In genomic region chr1:10074059-10074854, GRCh38 we compare ENCODE assay signal across 8 cellular contexts. TPM values are rescaled to one million over a fixed set of nuclear protein-coding genes. Genes with fewer than 3 reads are reported as not detected.
DNase-seq lines count a peak whose midpoint lies in the region; ATAC-seq lines count a peak whose summit lies in the region.

No MANE protein-coding gene starts in this region.

- intact Hi-C loops in left cardiac atrium (cut with DNase I): no loop called here

- H3K9me3 Mint-ChIP-seq in activated naive CD4-positive, alpha-beta T cell treated with anti-CD3 and anti-CD28 coated beads, Interleukin-2, amount 50 U/mL, for 24 hours: no peaks in the 10 kb centered on the region

- peak overlapping the region; percentile 75 for H3K27ac Mint-ChIP-seq in activated naive CD4-positive, alpha-beta T cell treated with anti-CD3 and anti-CD28 coated beads, Interleukin-2, amount 50 U/mL, for 24 hours

- peaks cover 19% of the 10 kb centered on the region for H3K4me1 Mint-ChIP-seq in activated naive CD4-positive, alpha-beta T cell treated with anti-CD3 and anti-CD28 coated beads, Interleukin-2, amount 50 U/mL, for 24 hours

- peaks cover 7% of the 10 kb centered on the region for H3K36me3 Mint-ChIP-seq in activated naive CD4-positive, alpha-beta T cell treated with anti-CD3 and anti-CD28 coated beads, Interleukin-2, amount 50 U/mL, for 24 hours

- peak; percentile 84 for DNase-seq in RKO (ENCODE audit: low spot score)
- DNase-seq in left cardiac atrium: peak; percentile 36
- DNase-seq in stimulated activated CD4-positive, alpha-beta T cell treated with anti-CD3 and anti-CD28 coated beads, Interleukin-15, amount 100 ng/mL, for 24 hours: peak; percentile 82
- DNase-seq in T-helper 9 cell: no peak

- ATAC-seq in GM21367 (IDR thresholded peaks at IDR 0.05; ENCODE audit: unreplicated experiment) (peak; percentile 82), left cardiac atrium (peak; percentile 73 to 97), HG02763 (IDR thresholded peaks at IDR 0.05; ENCODE audit: unreplicated experiment) (no peak), HG03571 (IDR thresholded peaks at IDR 0.05; ENCODE audit: unreplicated experiment) (no peak)

- H3K4me3 Mint-ChIP-seq in activated naive CD4-positive, alpha-beta T cell treated with anti-CD3 and anti-CD28 coated beads, Interleukin-2, amount 50 U/mL, for 24 hours: peak overlapping the region; percentile 15

- no peaks in the 10 kb centered on the region for H3K27me3 Mint-ChIP-seq in activated naive CD4-positive, alpha-beta T cell treated with anti-CD3 and anti-CD28 coated beads, Interleukin-2, amount 50 U/mL, for 24 hours

RNA-seq across cellular contexts. Expression of gene UBE4B, which starts 41.5 kb away (rescaled TPM):
- 10 to 100 TPM; 42.9 to 47.8 TPM for total RNA-seq in left cardiac atrium

Comparison
In these comparisons a context has a peak if more than half of its experiments do, and no peak if none do; other contexts are left out.
1. ATAC-seq: peak in GM21367 (single experiment) and left cardiac atrium (2 of 2); none in HG02763 (single experiment) and HG03571 (single experiment).